Comparison of ENCODE assay signal across 17 cellular contexts in genomic region chr12:49974677-49975369, GRCh38. TPM values are rescaled to one million over a fixed set of nuclear protein-coding genes. Genes with fewer than 3 reads are reported as not detected.
DNase-seq lines count a peak whose midpoint lies in the region; ATAC-seq, FAIRE-seq and TF ChIP-seq lines count a peak whose summit lies in the region.
"Had no signal": no experiment of that assay in that cellular context is flagged by ENCODE, and none has a peak within 500 bp of the region (broad histone marks: within the 10 kb centered on the region; RNA-seq: fewer than 3 reads in every experiment).

No MANE protein-coding gene starts in this region.

- FAIRE-seq in HepG2 (lab: Jason Lieb, UNC), result no peak

- H3K4me1 ChIP-seq in HepG2 (ENCODE audit: insufficient read depth, low read length) (peaks cover 61% of the 10 kb centered on the region), right lobe of liver (no peaks in the 10 kb centered on the region), neural progenitor cell (peaks cover 13% of the 10 kb centered on the region), aorta (ENCODE audit: control insufficient read depth in 1 of 2, insufficient read depth in 2 of 2, low read length in 2 of 2) (no peaks in the 10 kb centered on the region)
- H3K4me1 ChIP-seq: uterus had no signal

- H3K4me2 ChIP-seq in HepG2 (ENCODE audit: low read depth, low read length), result peak overlapping the region; percentile 75
- no peak overlapping the region for H3K4me2 ChIP-seq in neural progenitor cell

- no peaks in the 10 kb centered on the region for H3K9me3 ChIP-seq in HepG2 (ENCODE audit: low read length)
- no peaks in the 10 kb centered on the region for H3K9me3 ChIP-seq in right lobe of liver
- no peaks in the 10 kb centered on the region for H3K9me3 ChIP-seq in neural progenitor cell (ENCODE audit: low read depth)
- no peaks in the 10 kb centered on the region for H3K9me3 ChIP-seq in aorta (ENCODE audit: control insufficient read depth, low read length)
- H3K9me3 ChIP-seq: uterus had no signal

- WGBS in HepG2 (ENCODE audit: low lambda C conversion rate), result 22% methylated on average over 7 of the region's 10 CpGs
- WGBS in right lobe of liver (ENCODE audit: insufficient coverage, low coverage, low lambda C conversion rate, missing lambda C conversion rate), result 60% methylated on average over 8 of the region's 10 CpGs
- 9 to 12% methylated on average over 10 of the region's 10 CpGs for WGBS in aorta, 2 donors

- H3K79me2 ChIP-seq in HepG2 (ENCODE audit: insufficient read depth, low read length), result no peaks in the 10 kb centered on the region
- no peaks in the 10 kb centered on the region for H3K79me2 ChIP-seq in neural progenitor cell (ENCODE audit: low read depth)

- peaks cover 8% of the 10 kb centered on the region for H3K27me3 Mint-ChIP-seq in neural progenitor cell (ENCODE audit: insufficient read depth, low read depth)
- no peaks in the 10 kb centered on the region for H3K27me3 Mint-ChIP-seq in activated CD4-positive, alpha-beta T cell treated with anti-CD3 and anti-CD28 coated beads, Interleukin-2, amount 10 ng/mL, durations not matched to agents 7 days and 5 days
- H3K27me3 Mint-ChIP-seq in activated CD4-positive, alpha-beta T cell treated with anti-CD3 and anti-CD28 coated beads for 36 hours, result no peaks in the 10 kb centered on the region
- H3K27me3 Mint-ChIP-seq: activated CD4-positive, alpha-beta memory T cell treated with anti-CD3 and anti-CD28 coated beads for 36 hours had no signal

- no peak for TF ChIP-seq RAD21 in HepG2 (CRISPR knock-in tag; IDR thresholded peaks at IDR 0.05)

- no peaks in the 10 kb centered on the region for H3K9me3 Mint-ChIP-seq in neural progenitor cell
- H3K9me3 Mint-ChIP-seq in activated CD4-positive, alpha-beta T cell treated with anti-CD3 and anti-CD28 coated beads, Interleukin-2, amount 10 ng/mL, durations not matched to agents 7 days and 5 days, result no peaks in the 10 kb centered on the region
- no peaks in the 10 kb centered on the region for H3K9me3 Mint-ChIP-seq in activated CD4-positive, alpha-beta T cell treated with anti-CD3 and anti-CD28 coated beads for 36 hours (ENCODE audit: low read depth)
- H3K9me3 Mint-ChIP-seq: activated CD4-positive, alpha-beta memory T cell treated with anti-CD3 and anti-CD28 coated beads for 36 hours; stimulated activated effector memory CD8-positive, alpha-beta T cell treated with anti-CD3 and anti-CD28 coated beads, Interleukin-12 subunit alpha, Interleukin-12 subunit beta, amount 100 ng/mL, for 72 hours had no signal

- TF ChIP-seq CTCF in HepG2 (CRISPR knock-in tag; IDR thresholded peaks at IDR 0.05) (no peak), right lobe of liver (IDR thresholded peaks at IDR 0.05) (no peak), neural progenitor cell (IDR thresholded peaks at IDR 0.05) (no peak)

- peak overlapping the region; percentile 35; the same call in 1 of the 2 replicates for H3K9ac ChIP-seq in HepG2 (ENCODE audit: insufficient read depth, low read depth, low read length)
- H3K9ac ChIP-seq in neural progenitor cell, result no peak overlapping the region

- H3K4me3 Mint-ChIP-seq in neural progenitor cell, result peak overlapping the region; percentile 64
- no peak overlapping the region for H3K4me3 Mint-ChIP-seq in activated CD4-positive, alpha-beta T cell treated with anti-CD3 and anti-CD28 coated beads, Interleukin-2, amount 10 ng/mL, durations not matched to agents 7 days and 5 days
- H3K4me3 Mint-ChIP-seq in activated CD4-positive, alpha-beta T cell treated with anti-CD3 and anti-CD28 coated beads for 36 hours, result no peak overlapping the region
- H3K4me3 Mint-ChIP-seq: activated CD4-positive, alpha-beta memory T cell treated with anti-CD3 and anti-CD28 coated beads for 36 hours; stimulated activated effector memory CD8-positive, alpha-beta T cell treated with anti-CD3 and anti-CD28 coated beads, Interleukin-12 subunit alpha, Interleukin-12 subunit beta, amount 100 ng/mL, for 72 hours had no signal

- no peaks in the 10 kb centered on the region for H3K36me3 Mint-ChIP-seq in neural progenitor cell
- no peaks in the 10 kb centered on the region for H3K36me3 Mint-ChIP-seq in activated CD4-positive, alpha-beta T cell treated with anti-CD3 and anti-CD28 coated beads, Interleukin-2, amount 10 ng/mL, durations not matched to agents 7 days and 5 days (ENCODE audit: low read depth)
- H3K36me3 Mint-ChIP-seq in activated CD4-positive, alpha-beta T cell treated with anti-CD3 and anti-CD28 coated beads for 36 hours (ENCODE audit: low read depth), result no peaks in the 10 kb centered on the region
- H3K36me3 Mint-ChIP-seq: activated CD4-positive, alpha-beta memory T cell treated with anti-CD3 and anti-CD28 coated beads for 36 hours; stimulated activated effector memory CD8-positive, alpha-beta T cell treated with anti-CD3 and anti-CD28 coated beads, Interleukin-12 subunit alpha, Interleukin-12 subunit beta, amount 100 ng/mL, for 72 hours had no signal

- CTCF ChIA-PET in HepG2 (lab: Yijun Ruan, JAX; ENCODE audit: low intra/inter-chr PET ratio, low total read pairs), result interaction anchor here (1.3 to 1.4 kb wide), 2 partner anchors 23 to 96 kb away, joined by 3 to 4 read pairs; no protein-coding TSS in a partner anchor
- CTCF ChIA-PET in activated CD4-positive, alpha-beta T cell treated with anti-CD3 and anti-CD28 coated beads, Interleukin-2, amount 10 ng/mL, durations not matched to agents 7 days and 5 days (lab: Charles Lee), result interaction anchor here (0.8 to 2.2 kb wide), 4 partner anchors 7 to 81 kb away, joined by 3 to 16 read pairs (median 4); no protein-coding TSS in a partner anchor
- CTCF ChIA-PET in activated CD4-positive, alpha-beta T cell treated with anti-CD3 and anti-CD28 coated beads for 36 hours (lab: Charles Lee), result interaction anchor here (0.7 to 2.9 kb wide), 4 partner anchors 8 to 81 kb away, joined by 3 to 14 read pairs (median 3); no protein-coding TSS in a partner anchor

- intact Hi-C loops in HepG2 (cut with micrococcal nuclease; ENCODE audit: unreplicated experiment), result no loop called here
- intact Hi-C loops in right lobe of liver (cut with DNase I), result loop anchor here (5.0 kb wide), 2 partner anchors 82 to 97 kb away; partner anchors contain the start of gene ASIC1 (in 1 of the 2)
- intact Hi-C loops in aorta (cut with DNase I), result no loop called here
- intact Hi-C loops in activated CD4-positive, alpha-beta T cell treated with anti-CD3 and anti-CD28 coated beads for 36 hours (cut with DNase I, micrococcal nuclease), result no loop called here

- H3K27ac Mint-ChIP-seq in neural progenitor cell, result peak overlapping the region; percentile 78
- H3K27ac Mint-ChIP-seq in activated CD4-positive, alpha-beta T cell treated with anti-CD3 and anti-CD28 coated beads, Interleukin-2, amount 10 ng/mL, durations not matched to agents 7 days and 5 days, result no peak overlapping the region
- H3K27ac Mint-ChIP-seq in activated CD4-positive, alpha-beta T cell treated with anti-CD3 and anti-CD28 coated beads for 36 hours, result no peak overlapping the region
- H3K27ac Mint-ChIP-seq: activated CD4-positive, alpha-beta memory T cell treated with anti-CD3 and anti-CD28 coated beads for 36 hours; stimulated activated effector memory CD8-positive, alpha-beta T cell treated with anti-CD3 and anti-CD28 coated beads, Interleukin-12 subunit alpha, Interleukin-12 subunit beta, amount 100 ng/mL, for 72 hours had no signal

- no TSS peak for BruUV-seq in HepG2 (replicated peaks; lab: Mats Ljungman, UMichigan)

- TF ChIP-seq POLR2A in HepG2 (IDR thresholded peaks at IDR 0.05; ENCODE audit: insufficient read depth in 1 of 2, low read depth in 2 of 2, low read length in 2 of 2) (no peak), right lobe of liver (IDR thresholded peaks at IDR 0.05) (no peak)

- H3K36me3 ChIP-seq in HepG2 (replicated peaks in 1 of 2; ENCODE audit: control insufficient read depth in 1 of 2, insufficient read depth in 2 of 2, low read length in 2 of 2) (no peaks in the 10 kb centered on the region), right lobe of liver (no peaks in the 10 kb centered on the region), neural progenitor cell (no peaks in the 10 kb centered on the region), aorta (ENCODE audit: control insufficient read depth in 1 of 2, insufficient read depth in 2 of 2, low read length in 1 of 2) (no peaks in the 10 kb centered on the region)
- H3K36me3 ChIP-seq: uterus had no signal

- H2AFZ ChIP-seq in HepG2 (ENCODE audit: low read length) (no peak overlapping the region), neural progenitor cell (replicated peaks) (no peak overlapping the region)

- H4K20me1 ChIP-seq in HepG2 (ENCODE audit: insufficient read depth, low read length), result no peaks in the 10 kb centered on the region
- H4K20me1 ChIP-seq in neural progenitor cell (ENCODE audit: low read depth), result no peaks in the 10 kb centered on the region

- TF ChIP-seq EP300 in HepG2 (IDR thresholded peaks at IDR 0.05; ENCODE audit: low read depth in 2 of 2, low read length in 2 of 2) (no peak), HepG2 (CRISPR knock-in tag; IDR thresholded peaks at IDR 0.05; ENCODE audit: borderline replicate concordance) (no peak)

- H3K4me3 ChIP-seq in HepG2 (replicated peaks in 1 of 3; ENCODE audit: insufficient read depth in 1 of 3, low read depth in 2 of 3, low read length in 3 of 3), result peak overlapping the region in 2 of 3 experiments; percentile 18 to 63; a peak in 4 of 6 replicates
- H3K4me3 ChIP-seq in right lobe of liver, result no peak overlapping the region
- no peak overlapping the region for H3K4me3 ChIP-seq in neural progenitor cell
- H3K4me3 ChIP-seq in aorta (ENCODE audit: low read length in 2 of 2), result no peak overlapping the region
- H3K4me3 ChIP-seq: uterus had no signal

- no peak for DNase-seq in HepG2 (ENCODE audit: low spot score)
- DNase-seq in right lobe of liver, result no peak
- DNase-seq in globus pallidus (ENCODE audit: low spot score), result peak; percentile 77
- DNase-seq in neural progenitor cell (ENCODE audit: low spot score), result no peak
- DNase-seq in aorta, result peak in 1 of 2 donors; percentile 40
- DNase-seq in activated CD4-positive, alpha-beta T cell treated with anti-CD3 and anti-CD28 coated beads, Interleukin-2, amount 10 ng/mL, durations not matched to agents 7 days and 5 days, result no peak
- DNase-seq in activated CD4-positive, alpha-beta T cell treated with anti-CD3 and anti-CD28 coated beads for 36 hours, result no peak
- DNase-seq in T-helper 9 cell, result no peak
- DNase-seq: activated CD4-positive, alpha-beta memory T cell treated with anti-CD3 and anti-CD28 coated beads for 36 hours; effector CD4-positive, alpha-beta T cell; GDM1; NCI-H2171; NK-92 treated with Interleukin-12 subunit alpha and Interleukin-12 subunit beta, amount 100 ng/mL, for 24 hours; SIG-M5 had no signal

- POLR2A ChIA-PET in HepG2 (lab: Yijun Ruan, JAX), result interaction anchor here (1.0 to 1.3 kb wide), 2 partner anchors 9 to 110 kb away, joined by 4 to 6 read pairs; partner anchors contain the start of gene SMARCD1
- POLR2A ChIA-PET in activated CD4-positive, alpha-beta T cell treated with anti-CD3 and anti-CD28 coated beads, Interleukin-2, amount 10 ng/mL, durations not matched to agents 7 days and 5 days (lab: Charles Lee), result no interaction called here
- POLR2A ChIA-PET in activated CD4-positive, alpha-beta T cell treated with anti-CD3 and anti-CD28 coated beads for 36 hours (lab: Charles Lee), result no interaction called here

- peaks cover 29% of the 10 kb centered on the region for H3K4me1 Mint-ChIP-seq in neural progenitor cell
- H3K4me1 Mint-ChIP-seq in activated CD4-positive, alpha-beta T cell treated with anti-CD3 and anti-CD28 coated beads, Interleukin-2, amount 10 ng/mL, durations not matched to agents 7 days and 5 days, result no peaks in the 10 kb centered on the region
- no peaks in the 10 kb centered on the region for H3K4me1 Mint-ChIP-seq in activated CD4-positive, alpha-beta T cell treated with anti-CD3 and anti-CD28 coated beads for 36 hours
- H3K4me1 Mint-ChIP-seq: stimulated activated effector memory CD8-positive, alpha-beta T cell treated with anti-CD3 and anti-CD28 coated beads, Interleukin-12 subunit alpha, Interleukin-12 subunit beta, amount 100 ng/mL, for 72 hours had no signal

- H3K27ac ChIP-seq in HepG2 (ENCODE audit: extremely low read length, insufficient read depth, low read length) (no peak overlapping the region), right lobe of liver (no peak overlapping the region), neural progenitor cell (no peak overlapping the region), aorta (ENCODE audit: low read depth in 1 of 2, low read length in 2 of 2) (no peak overlapping the region)
- H3K27ac ChIP-seq: uterus had no signal

- no peaks in the 10 kb centered on the region for H3F3A ChIP-seq in neural progenitor cell (ENCODE audit: low read depth)

- H3K27me3 ChIP-seq in HepG2 (ENCODE audit: control insufficient read depth in 1 of 2, insufficient read depth in 2 of 2, low read length in 2 of 2) (peaks cover 1 to 28% of the 10 kb centered on the region in 2 experiments; a peak in 4 of 5 replicates), right lobe of liver (no peaks in the 10 kb centered on the region), neural progenitor cell (peaks cover 19% of the 10 kb centered on the region), aorta (ENCODE audit: control insufficient read depth in 1 of 2, insufficient read depth in 2 of 2, low read length in 1 of 2) (no peaks in the 10 kb centered on the region)
- H3K27me3 ChIP-seq: uterus had no signal

- peak; percentile 22 for ATAC-seq in HepG2
- ATAC-seq in right lobe of liver, result no peak
- peak; percentile 34 for ATAC-seq in aorta (ENCODE audit: low FRiP score)
- no peak for ATAC-seq in activated CD4-positive, alpha-beta T cell treated with anti-CD3 and anti-CD28 coated beads for 36 hours
- ATAC-seq: stimulated activated effector memory CD8-positive, alpha-beta T cell treated with anti-CD3 and anti-CD28 coated beads, Interleukin-12 subunit alpha, Interleukin-12 subunit beta, amount 100 ng/mL, for 72 hours had no signal

- in situ Hi-C loops in HepG2 (cut with HindIII; ENCODE audit: extremely low pct_ligation_motif_present, low pct_unique_long_range_greater_than_20kb), result loop anchor here (5.0 kb wide), 1 partner anchor 82 kb away; the partner anchor contains the start of gene ASIC1

RNA-seq across cellular contexts. Expression of gene AQP6, which starts 2.1 kb away (rescaled TPM):
- 0.51 and 1.3 TPM in 2 replicates for total RNA-seq in HepG2 (2016; rRNA removed; fragmentation: Illumina TruSeq; extraction: Trizol)
- 0.20 and 0.35 TPM in 2 replicates for total RNA-seq in HepG2 (2016; cell fraction: cytosol; rRNA removed; fragmentation: Illumina TruSeq; extraction: Trizol; ENCODE audit: low read depth)
- 0.54 and 1.1 TPM in 2 replicates for total RNA-seq in HepG2 (2016; cell fraction: insoluble cytoplasmic fraction; rRNA removed; fragmentation: Illumina TruSeq; extraction: Trizol)
- 0.55 and 0.59 TPM in 2 replicates for total RNA-seq in HepG2 (2016; cell fraction: membrane; rRNA removed; fragmentation: Illumina TruSeq; extraction: Trizol)
- 0.47 and 0.87 TPM in 2 replicates for total RNA-seq in HepG2 (2016; cell fraction: nucleus; rRNA removed; fragmentation: Illumina TruSeq; extraction: Trizol)
- 0.32 and 0.38 TPM in 2 replicates for polyA plus RNA-seq in HepG2 (2011; rRNA removed)
- polyA plus RNA-seq in HepG2 (2011; cell fraction: cytosol; rRNA removed), result 0.21 and 0.23 TPM in 2 replicates
- polyA plus RNA-seq in HepG2 (2011; cell fraction: nucleus; rRNA removed), result 0.64 and 0.79 TPM in 2 replicates
- polyA plus RNA-seq in HepG2 (2012), result 0.43 and 0.78 TPM in 2 replicates
- polyA plus RNA-seq in HepG2 (2016; cell fraction: cytosol; fragmentation: Illumina TruSeq; extraction: Trizol; ENCODE audit: low read depth), result 0.23 and 0.31 TPM in 2 replicates
- polyA plus RNA-seq in HepG2 (2016; cell fraction: insoluble cytoplasmic fraction; fragmentation: Illumina TruSeq; extraction: Trizol; ENCODE audit: low read depth), result 0.48 and 0.69 TPM in 2 replicates
- 0.23 and 0.48 TPM in 2 replicates for polyA plus RNA-seq in HepG2 (2016; cell fraction: membrane; fragmentation: Illumina TruSeq; extraction: Trizol; ENCODE audit: low read depth)
- polyA plus RNA-seq in HepG2 (2016; cell fraction: nucleus; fragmentation: Illumina TruSeq; extraction: Trizol; ENCODE audit: insufficient read depth, low read depth), result 1.6 and 2.3 TPM in 2 replicates
- 0.16 and 0.48 TPM in 2 replicates for polyA minus RNA-seq in HepG2 (2011; rRNA and poly(A)+ RNA removed; ENCODE audit: low replicate concordance)
- polyA minus RNA-seq in HepG2 (2011; cell fraction: cytosol; rRNA and poly(A)+ RNA removed), result not detected in 2 replicates
- 0.25 TPM in 1 of 2 replicates, not detected in the other for polyA minus RNA-seq in HepG2 (2011; cell fraction: nucleus; rRNA and poly(A)+ RNA removed)
- under 1 TPM in 2 of 6 experiments, not detected in 4; 0.31 to 0.34 TPM for total RNA-seq in right lobe of liver
- 0.12 TPM in 1 of 2 replicates, not detected in the other for total RNA-seq in neural progenitor cell (ENCODE audit: low replicate concordance)
- total RNA-seq in aorta, result under 1 TPM in 1 of 2 donors, not detected in 1; 0.39 TPM
- not detected for polyA plus RNA-seq in aorta
- not detected for total RNA-seq in activated CD4-positive, alpha-beta T cell treated with anti-CD3 and anti-CD28 coated beads, Interleukin-2, amount 10 ng/mL, durations not matched to agents 7 days and 5 days
- not detected for total RNA-seq in activated CD4-positive, alpha-beta T cell treated with anti-CD3 and anti-CD28 coated beads for 36 hours
- total RNA-seq: A172; activated CD4-positive, alpha-beta memory T cell treated with anti-CD3 and anti-CD28 coated beads for 36 hours had no signal

RNA-seq across cellular contexts. Expression of gene AQP5, which starts 13.2 kb away (rescaled TPM):
- total RNA-seq in HepG2 (2016; rRNA removed; fragmentation: Illumina TruSeq; extraction: Trizol) (not detected in 2 replicates), right lobe of liver (not detected), neural progenitor cell (ENCODE audit: low replicate concordance) (0.09 TPM in 1 of 2 replicates, not detected in the other), aorta (1 to 10 TPM in 1 of 2 donors, not detected in 1; 1.2 TPM)
- total RNA-seq in HepG2 (2016; cell fraction: cytosol; rRNA removed; fragmentation: Illumina TruSeq; extraction: Trizol; ENCODE audit: low read depth), result not detected in 2 replicates
- total RNA-seq in HepG2 (2016; cell fraction: insoluble cytoplasmic fraction; rRNA removed; fragmentation: Illumina TruSeq; extraction: Trizol), result not detected in 2 replicates
- not detected in 2 replicates for total RNA-seq in HepG2 (2016; cell fraction: membrane; rRNA removed; fragmentation: Illumina TruSeq; extraction: Trizol)
- total RNA-seq in HepG2 (2016; cell fraction: nucleus; rRNA removed; fragmentation: Illumina TruSeq; extraction: Trizol), result not detected in 2 replicates
- polyA plus RNA-seq in HepG2 (2011; rRNA removed) (not detected in 2 replicates), aorta (under 1 TPM in 1 of 2 donors, not detected in 1; 0.08 TPM)
- polyA plus RNA-seq in HepG2 (2011; cell fraction: cytosol; rRNA removed), result not detected in 2 replicates
- polyA plus RNA-seq in HepG2 (2011; cell fraction: nucleus; rRNA removed), result not detected in 2 replicates
- polyA plus RNA-seq in HepG2 (2012), result not detected in 2 replicates
- polyA plus RNA-seq in HepG2 (2016; cell fraction: cytosol; fragmentation: Illumina TruSeq; extraction: Trizol; ENCODE audit: low read depth), result not detected in 2 replicates
- not detected in 2 replicates for polyA plus RNA-seq in HepG2 (2016; cell fraction: insoluble cytoplasmic fraction; fragmentation: Illumina TruSeq; extraction: Trizol; ENCODE audit: low read depth)
- not detected in 2 replicates for polyA plus RNA-seq in HepG2 (2016; cell fraction: membrane; fragmentation: Illumina TruSeq; extraction: Trizol; ENCODE audit: low read depth)
- not detected in 2 replicates for polyA plus RNA-seq in HepG2 (2016; cell fraction: nucleus; fragmentation: Illumina TruSeq; extraction: Trizol; ENCODE audit: insufficient read depth, low read depth)
- 0.82 TPM in 1 of 2 replicates, not detected in the other for polyA minus RNA-seq in HepG2 (2011; rRNA and poly(A)+ RNA removed; ENCODE audit: low replicate concordance)
- not detected in 2 replicates for polyA minus RNA-seq in HepG2 (2011; cell fraction: cytosol; rRNA and poly(A)+ RNA removed)
- not detected in 2 replicates for polyA minus RNA-seq in HepG2 (2011; cell fraction: nucleus; rRNA and poly(A)+ RNA removed)
- total RNA-seq in activated CD4-positive, alpha-beta T cell treated with anti-CD3 and anti-CD28 coated beads, Interleukin-2, amount 10 ng/mL, durations not matched to agents 7 days and 5 days, result not detected
- not detected for total RNA-seq in activated CD4-positive, alpha-beta T cell treated with anti-CD3 and anti-CD28 coated beads for 36 hours
- total RNA-seq: activated CD4-positive, alpha-beta memory T cell treated with anti-CD3 and anti-CD28 coated beads for 36 hours had no signal

RNA-seq across cellular contexts. Expression of gene AQP2, which starts 24.3 kb away (rescaled TPM):
- not detected in 2 replicates for total RNA-seq in HepG2 (2016; rRNA removed; fragmentation: Illumina TruSeq; extraction: Trizol)
- not detected in 2 replicates for total RNA-seq in HepG2 (2016; cell fraction: cytosol; rRNA removed; fragmentation: Illumina TruSeq; extraction: Trizol; ENCODE audit: low read depth)
- not detected in 2 replicates for total RNA-seq in HepG2 (2016; cell fraction: insoluble cytoplasmic fraction; rRNA removed; fragmentation: Illumina TruSeq; extraction: Trizol)
- not detected in 2 replicates for total RNA-seq in HepG2 (2016; cell fraction: membrane; rRNA removed; fragmentation: Illumina TruSeq; extraction: Trizol)
- total RNA-seq in HepG2 (2016; cell fraction: nucleus; rRNA removed; fragmentation: Illumina TruSeq; extraction: Trizol), result not detected in 2 replicates
- polyA plus RNA-seq in HepG2 (2011; rRNA removed), result not detected in 2 replicates
- not detected in 2 replicates for polyA plus RNA-seq in HepG2 (2011; cell fraction: cytosol; rRNA removed)
- polyA plus RNA-seq in HepG2 (2011; cell fraction: nucleus; rRNA removed), result not detected in 2 replicates
- not detected in 2 replicates for polyA plus RNA-seq in HepG2 (2012)
- polyA plus RNA-seq in HepG2 (2016; cell fraction: cytosol; fragmentation: Illumina TruSeq; extraction: Trizol; ENCODE audit: low read depth), result not detected in 2 replicates
- not detected in 2 replicates for polyA plus RNA-seq in HepG2 (2016; cell fraction: insoluble cytoplasmic fraction; fragmentation: Illumina TruSeq; extraction: Trizol; ENCODE audit: low read depth)
- not detected in 2 replicates for polyA plus RNA-seq in HepG2 (2016; cell fraction: membrane; fragmentation: Illumina TruSeq; extraction: Trizol; ENCODE audit: low read depth)
- polyA plus RNA-seq in HepG2 (2016; cell fraction: nucleus; fragmentation: Illumina TruSeq; extraction: Trizol; ENCODE audit: insufficient read depth, low read depth), result not detected in 2 replicates
- not detected in 2 replicates for polyA minus RNA-seq in HepG2 (2011; rRNA and poly(A)+ RNA removed; ENCODE audit: low replicate concordance)
- not detected in 2 replicates for polyA minus RNA-seq in HepG2 (2011; cell fraction: cytosol; rRNA and poly(A)+ RNA removed)
- polyA minus RNA-seq in HepG2 (2011; cell fraction: nucleus; rRNA and poly(A)+ RNA removed), result not detected in 2 replicates
- total RNA-seq in right lobe of liver, result not detected
- total RNA-seq in neural progenitor cell (ENCODE audit: low replicate concordance), result not detected in 2 replicates
- under 1 TPM in 1 of 2 donors, not detected in 1; 0.21 TPM for total RNA-seq in aorta
- not detected for polyA plus RNA-seq in aorta
- total RNA-seq in activated CD4-positive, alpha-beta T cell treated with anti-CD3 and anti-CD28 coated beads, Interleukin-2, amount 10 ng/mL, durations not matched to agents 7 days and 5 days, result not detected
- not detected for total RNA-seq in activated CD4-positive, alpha-beta T cell treated with anti-CD3 and anti-CD28 coated beads for 36 hours
- total RNA-seq: A172; activated CD4-positive, alpha-beta memory T cell treated with anti-CD3 and anti-CD28 coated beads for 36 hours; uterus had no signal

RNA-seq across cellular contexts. Expression of gene RACGAP1, which starts 50.5 kb away (rescaled TPM):
- total RNA-seq in HepG2 (2016; rRNA removed; fragmentation: Illumina TruSeq; extraction: Trizol) (57.9 and 95.5 TPM in 2 replicates), right lobe of liver (1 to 10 TPM; 2.8 to 5.4 (median 4.2) TPM), neural progenitor cell (ENCODE audit: low replicate concordance) (121 and 149 TPM in 2 replicates), aorta (10 to 100 TPM in 1 of 2 donors, 1 to 10 TPM in 1; 8.0 to 10.1 TPM)
- total RNA-seq in HepG2 (2016; cell fraction: cytosol; rRNA removed; fragmentation: Illumina TruSeq; extraction: Trizol; ENCODE audit: low read depth), result 19.2 and 25.1 TPM in 2 replicates
- 56.8 and 91.5 TPM in 2 replicates for total RNA-seq in HepG2 (2016; cell fraction: insoluble cytoplasmic fraction; rRNA removed; fragmentation: Illumina TruSeq; extraction: Trizol)
- 22.2 and 24.7 TPM in 2 replicates for total RNA-seq in HepG2 (2016; cell fraction: membrane; rRNA removed; fragmentation: Illumina TruSeq; extraction: Trizol)
- total RNA-seq in HepG2 (2016; cell fraction: nucleus; rRNA removed; fragmentation: Illumina TruSeq; extraction: Trizol), result 29.8 and 36.8 TPM in 2 replicates
- polyA plus RNA-seq in HepG2 (2011; rRNA removed) (14.0 and 16.7 TPM in 2 replicates), aorta (1 to 10 TPM; 4.6 to 7.9 TPM)
- 11.8 and 12.2 TPM in 2 replicates for polyA plus RNA-seq in HepG2 (2011; cell fraction: cytosol; rRNA removed)
- 15.3 and 17.4 TPM in 2 replicates for polyA plus RNA-seq in HepG2 (2011; cell fraction: nucleus; rRNA removed)
- polyA plus RNA-seq in HepG2 (2012), result 13.0 and 24.8 TPM in 2 replicates
- 3.3 and 3.8 TPM in 2 replicates for polyA plus RNA-seq in HepG2 (2016; cell fraction: cytosol; fragmentation: Illumina TruSeq; extraction: Trizol; ENCODE audit: low read depth)
- 55.6 and 59.8 TPM in 2 replicates for polyA plus RNA-seq in HepG2 (2016; cell fraction: insoluble cytoplasmic fraction; fragmentation: Illumina TruSeq; extraction: Trizol; ENCODE audit: low read depth)
- 8.3 and 9.6 TPM in 2 replicates for polyA plus RNA-seq in HepG2 (2016; cell fraction: membrane; fragmentation: Illumina TruSeq; extraction: Trizol; ENCODE audit: low read depth)
- 35.4 and 37.2 TPM in 2 replicates for polyA plus RNA-seq in HepG2 (2016; cell fraction: nucleus; fragmentation: Illumina TruSeq; extraction: Trizol; ENCODE audit: insufficient read depth, low read depth)
- 65.5 and 353 TPM in 2 replicates for polyA minus RNA-seq in HepG2 (2011; rRNA and poly(A)+ RNA removed; ENCODE audit: low replicate concordance)
- 20.2 and 21.7 TPM in 2 replicates for polyA minus RNA-seq in HepG2 (2011; cell fraction: cytosol; rRNA and poly(A)+ RNA removed)
- polyA minus RNA-seq in HepG2 (2011; cell fraction: nucleus; rRNA and poly(A)+ RNA removed), result 17.5 and 21.2 TPM in 2 replicates
- total RNA-seq in activated CD4-positive, alpha-beta T cell treated with anti-CD3 and anti-CD28 coated beads, Interleukin-2, amount 10 ng/mL, durations not matched to agents 7 days and 5 days, result 100 to 1,000 TPM; 177 to 183 TPM
- total RNA-seq in activated CD4-positive, alpha-beta T cell treated with anti-CD3 and anti-CD28 coated beads for 36 hours, result 100 to 1,000 TPM in 1 of 2 experiments, 10 to 100 TPM in 1; 99.7 to 118 TPM

Comparison
In these comparisons a context has a peak if more than half of its experiments do, and no peak if none do; other contexts are left out.
1. ATAC-seq: peak in HepG2 (single experiment) and aorta (single experiment); none in right lobe of liver (0 of 4) and activated CD4-positive, alpha-beta T cell treated with anti-CD3 and anti-CD28 coated beads for 36 hours (single experiment).
2. H3K4me3 ChIP-seq: peak in HepG2 (2 of 3); none in right lobe of liver (0 of 3), neural progenitor cell (single experiment) and aorta (0 of 2).
3. intact Hi-C loops: an anchor here in right lobe of liver (5.0 kb wide); none called in HepG2, aorta and activated CD4-positive, alpha-beta T cell treated with anti-CD3 and anti-CD28 coated beads for 36 hours.